Comparison of ENCODE assay signal across 11 cellular contexts in genomic region chr16:11681526-11681925, GRCh38. TPM values are rescaled to one million over a fixed set of nuclear protein-coding genes. Genes with fewer than 3 reads are reported as not detected.
DNase-seq lines count a peak whose midpoint lies in the region; ATAC-seq and TF ChIP-seq lines count a peak whose summit lies in the region.
"Had no signal": no experiment of that assay in that cellular context is flagged by ENCODE, and none has a peak within 500 bp of the region (broad histone marks: within the 10 kb centered on the region; RNA-seq: fewer than 3 reads in every experiment).

No MANE protein-coding gene starts in this region.

- intact Hi-C loops in PC-3 (cut with micrococcal nuclease) = no loop called here

- no TSS peak for BruUV-seq in PC-3 (replicated peaks; lab: Mats Ljungman, UMichigan)

- peak; percentile 14 for ATAC-seq in GM18517 (IDR thresholded peaks at IDR 0.05; ENCODE audit: unreplicated experiment)
- no peak for ATAC-seq in HG02970 (IDR thresholded peaks at IDR 0.05; ENCODE audit: low FRiP score, unreplicated experiment)
- ATAC-seq in PC-3 = no peak

- H3K4me1 ChIP-seq in BLaER1 = peaks cover 96% of the 10 kb centered on the region
- 0 out of 2 replicates have a peak, but pooled peaks cover 3% of the 10 kb centered on the region for H3K4me1 ChIP-seq in PC-3 (ENCODE audit: insufficient read depth, low read length)

- no peaks in the 10 kb centered on the region for H3F3A ChIP-seq in PC-3 (ENCODE audit: low read length, unreplicated experiment)

- no peaks in the 10 kb centered on the region for H3K9me2 ChIP-seq in PC-3 (replicated peaks; ENCODE audit: low read length)

- peak overlapping the region; percentile 17; the same call in 1 of the 2 replicates for H3K9ac ChIP-seq in BLaER1
- no peak overlapping the region for H3K9ac ChIP-seq in PC-3 (ENCODE audit: low read length)

- POLR2A ChIA-PET in PC-3 (lab: Charles Lee; ENCODE audit: unreplicated experiment) = no interaction called here

- CTCF ChIA-PET in PC-3 (lab: Charles Lee) = no interaction called here

- H3K4me3 ChIP-seq in BLaER1 (no peak overlapping the region), PC-3 (ENCODE audit: low read length) (no peak overlapping the region)
- H3K4me3 ChIP-seq: heart right ventricle had no signal

- peak overlapping the region; percentile 98 for H3K4me2 ChIP-seq in BLaER1
- no peak overlapping the region for H3K4me2 ChIP-seq in PC-3 (ENCODE audit: low read length)

- H3K36me3 ChIP-seq in BLaER1 (peaks cover 82% of the 10 kb centered on the region), PC-3 (ENCODE audit: low read depth, low read length) (peaks cover 2% of the 10 kb centered on the region; the same call in 1 of the 2 replicates)

- TF ChIP-seq CTCF in PC-3 (conservative IDR thresholded peaks at IDR 0.05; ENCODE audit: low read depth, low read length) = no peak

- no peaks in the 10 kb centered on the region for H3K79me2 ChIP-seq in PC-3 (ENCODE audit: low read length)

- H4K20me1 ChIP-seq in BLaER1 = peaks cover 68% of the 10 kb centered on the region
- H4K20me1 ChIP-seq in PC-3 (ENCODE audit: low read length) = no peaks in the 10 kb centered on the region

- DNase-seq in NOMO-1 treated with DMSO at 0.1 percent for 48 hours (lab: John Stamatoyannopoulos, UW; ENCODE audit: unreplicated experiment) (peak; percentile 54), islet precursor cell (peak; percentile 40), NCI-H1694 treated with DMSO at 0.1 percent for 48 hours (lab: John Stamatoyannopoulos, UW) (no peak), GDM1 (lab: John Stamatoyannopoulos, UW) (no peak), PC-3 (no peak)
- DNase-seq: heart right ventricle; NCI-H1417 treated with DMSO at 0.1 percent for 48 hours; stimulated activated naive CD4-positive, alpha-beta T cell treated with Interleukin-2 at 50 U/mL for 16 hours had no signal

- H3K27ac ChIP-seq in BLaER1 (peak overlapping the region; percentile 73), PC-3 (ENCODE audit: low read length) (no peak overlapping the region)

- H3K9me3 ChIP-seq in BLaER1 (no peaks in the 10 kb centered on the region), PC-3 (ENCODE audit: low read length) (no peaks in the 10 kb centered on the region)
- H3K9me3 ChIP-seq: heart right ventricle had no signal

- no peak overlapping the region for H2AFZ ChIP-seq in PC-3 (ENCODE audit: low read length)

- H3K27me3 ChIP-seq in BLaER1 (no peaks in the 10 kb centered on the region), PC-3 (ENCODE audit: low read length) (no peaks in the 10 kb centered on the region)
- H3K27me3 ChIP-seq: heart right ventricle had no signal

RNA-seq across cellular contexts. Expression of gene SNN, which starts 13.3 kb away (rescaled TPM):
- 4.3 and 5.4 TPM in 2 replicates for total RNA-seq in PC-3 (2014; rRNA removed)

Comparison
In these comparisons a context has a peak if more than half of its experiments do, and no peak if none do; other contexts are left out.
1. DNase-seq: peak in NOMO-1 treated with DMSO at 0.1 percent for 48 hours (single experiment) and islet precursor cell (single experiment); none in NCI-H1694 treated with DMSO at 0.1 percent for 48 hours (single experiment), GDM1 (single experiment) and PC-3 (single experiment).